Comparison of ENCODE assay signal across 8 cellular contexts in the genomic region with DNA sequence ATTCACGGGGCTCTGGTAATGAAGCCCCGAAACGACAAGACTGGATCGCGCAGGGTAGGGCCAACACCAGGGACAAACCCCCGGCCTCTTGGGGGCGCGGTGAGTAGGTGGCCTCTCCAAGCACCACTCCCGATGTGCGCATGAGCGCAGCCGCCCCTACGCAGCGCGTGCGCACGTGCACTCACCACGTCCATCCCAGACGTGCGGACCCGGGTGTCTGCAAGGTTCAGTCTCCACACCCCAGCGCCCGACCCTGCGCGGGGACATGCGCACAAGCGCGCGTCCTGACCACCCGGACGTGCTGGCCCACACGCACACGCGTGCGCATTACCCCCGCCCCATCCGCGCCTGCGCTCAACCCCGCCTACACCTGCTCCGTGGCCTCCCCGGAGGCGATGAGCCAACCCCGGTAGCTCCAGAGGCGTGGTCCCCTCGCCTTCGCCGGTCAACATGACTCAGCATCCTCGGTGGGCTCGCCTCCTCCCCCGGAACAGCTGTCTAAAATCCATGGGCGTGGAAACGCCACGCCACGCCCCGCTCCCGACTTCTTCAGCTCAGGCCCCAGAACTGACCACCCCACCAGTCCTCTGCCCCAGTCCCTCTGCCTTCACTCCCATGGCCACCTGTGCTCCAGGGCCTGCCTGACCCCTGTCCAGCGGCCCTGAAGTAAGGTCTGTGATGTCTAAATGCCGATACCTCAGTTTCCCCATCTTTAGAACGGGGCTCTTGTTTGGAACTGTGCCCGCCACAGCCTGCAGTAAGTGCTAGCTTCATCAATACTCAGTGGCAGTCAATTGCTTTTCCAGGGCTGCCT. TPM values are rescaled to one million over a fixed set of nuclear protein-coding genes. Genes with fewer than 3 reads are reported as not detected.
DNase-seq lines count a peak whose midpoint lies in the region; ATAC-seq, FAIRE-seq and TF ChIP-seq lines count a peak whose summit lies in the region.

No MANE protein-coding gene starts in this region.

- FAIRE-seq in kidney (lab: Jason Lieb, UNC): no peak

- no peaks in the 10 kb centered on the region for H3K9me3 ChIP-seq in kidney (ENCODE audit: control insufficient read depth in 1 of 2, low read length in 2 of 2)

- H3K36me3 ChIP-seq in kidney (ENCODE audit: control insufficient read depth in 1 of 2, insufficient read depth in 2 of 2, low read length in 2 of 2): peaks cover 3 to 7% of the 10 kb centered on the region in 2 donors

- ATAC-seq in GM19035 (IDR thresholded peaks at IDR 0.05; ENCODE audit: unreplicated experiment) (peak; percentile 89), HG03342 (IDR thresholded peaks at IDR 0.05; ENCODE audit: unreplicated experiment) (peak; percentile 92)

- H3K9ac ChIP-seq in kidney (ENCODE audit: low read length in 2 of 2): peak overlapping the region; percentile 44 to 64

- peak overlapping the region; percentile 57 to 71 for H3K4me3 ChIP-seq in kidney (ENCODE audit: low read length in 2 of 2)

- peaks cover 0 to 9% of the 10 kb centered on the region in 2 donors for H3K4me1 ChIP-seq in kidney (ENCODE audit: control insufficient read depth in 1 of 2, insufficient read depth in 1 of 2, low read depth in 1 of 2, low read length in 2 of 2)

- peak; percentile 90 to 91 for DNase-seq in AML-193 (lab: John Stamatoyannopoulos, UW)
- DNase-seq in NCI-H345 (lab: John Stamatoyannopoulos, UW): peak; percentile 100
- DNase-seq in activated CD4-positive, CD25-positive, alpha-beta regulatory T cell treated with anti-CD3 and anti-CD28 coated beads, Interleukin-2, amount 50 U/mL, for 16 hours (ENCODE audit: low read depth, low spot score): peak; percentile 85
- DNase-seq in cerebellar cortex (ENCODE audit: low spot score): peak; percentile 96
- peak; percentile 99 for DNase-seq in kidney
- DNase-seq in stimulated activated CD4-positive, alpha-beta T cell treated with anti-CD3 and anti-CD28 coated beads, Interleukin-15, amount 100 ng/mL, for 24 hours: peak; percentile 99

- intact Hi-C loops in kidney (cut with DNase I): no loop called here

- H3K27ac ChIP-seq in kidney (ENCODE audit: low read depth in 2 of 2, low read length in 2 of 2): peak overlapping the region; percentile 91 to 92

- TF ChIP-seq CTCF in kidney (IDR thresholded peaks at IDR 0.05; ENCODE audit: borderline replicate concordance, extremely low read depth, insufficient read depth): peak; percentile 41

RNA-seq across cellular contexts. Expression of gene GPI, which starts 5.6 kb away (rescaled TPM):
- total RNA-seq in kidney: 257 TPM
- 315 TPM for polyA plus RNA-seq in kidney (ENCODE audit: insufficient read depth, low read depth, low replicate concordance)

RNA-seq across cellular contexts. Expression of gene PDCD2L, which starts 44.9 kb away (rescaled TPM):
- 6.7 TPM for total RNA-seq in kidney
- polyA plus RNA-seq in kidney (ENCODE audit: insufficient read depth, low read depth, low replicate concordance): 5.5 TPM

Comparison
In these comparisons a context has a peak if more than half of its experiments do, and no peak if none do; other contexts are left out.
1. Peak in every context shown above with its lines: DNase-seq, ATAC-seq, H3K4me3 ChIP-seq and H3K27ac ChIP-seq.